11 cellular contexts compared by ENCODE assay signal in genomic region chr2:68837861-68838341, GRCh38. TPM values are rescaled to one million over a fixed set of nuclear protein-coding genes. Genes with fewer than 3 reads are reported as not detected.
DNase-seq lines count a peak whose midpoint lies in the region; ATAC-seq and TF ChIP-seq lines count a peak whose summit lies in the region.
"Had no signal": no experiment of that assay in that cellular context is flagged by ENCODE, and none has a peak within 500 bp of the region (broad histone marks: within the 10 kb centered on the region; RNA-seq: fewer than 3 reads in every experiment).

No MANE protein-coding gene starts in this region.

- no TSS peak for BruUV-seq in Calu3 (replicated peaks; lab: Mats Ljungman, UMichigan)

- H2AFZ ChIP-seq in SU-DHL-6 (ENCODE audit: low read depth, low read length, severe bottlenecking): peak overlapping the region; percentile 65

- no peak for TF ChIP-seq POLR2A in GM18505 (IDR thresholded peaks at IDR 0.05; ENCODE audit: borderline replicate concordance, extremely low read depth, insufficient read depth, insufficient read length)

- H3K36me3 ChIP-seq in SU-DHL-6 (ENCODE audit: low read length) (no peaks in the 10 kb centered on the region), left ventricle myocardium inferior (no peaks in the 10 kb centered on the region)
- H3K36me3 ChIP-seq: right atrium auricular region had no signal

- no peak overlapping the region; the same call in 1 of the 2 replicates for H3K27ac ChIP-seq in SU-DHL-6 (ENCODE audit: low read depth, low read length)
- no peak overlapping the region for H3K27ac ChIP-seq in left ventricle myocardium inferior (replicated peaks)
- H3K27ac ChIP-seq: right atrium auricular region had no signal

- H3K4me2 ChIP-seq in SU-DHL-6 (ENCODE audit: low read depth, low read length, poor library complexity, severe bottlenecking): no peak overlapping the region

- H3K4me3 Mint-ChIP-seq in Calu3 (ENCODE audit: low read depth, unreplicated experiment): no peak overlapping the region

- CTCF ChIA-PET in AG04449 (lab: Yijun Ruan, JAX): interaction anchor here (0.9 to 8.8 kb wide), 13 partner anchors 8 to 374 kb away, joined by 3 to 84 read pairs (median 5); no protein-coding TSS in a partner anchor
- CTCF ChIA-PET in Calu3 (lab: Charles Lee): interaction anchor here (0.7 kb wide), 1 partner anchor 57 kb away, joined by 3 read pairs; no protein-coding TSS in a partner anchor

- peaks cover 3% of the 10 kb centered on the region; the same call in 1 of the 2 replicates for H3F3A ChIP-seq in SU-DHL-6 (ENCODE audit: insufficient read depth)

- H3K4me3 ChIP-seq in AG04449 (ENCODE audit: low read depth, low read length): no peak overlapping the region
- H3K4me3 ChIP-seq in SU-DHL-6 (ENCODE audit: insufficient read depth, low read length, poor library complexity, severe bottlenecking): no peak overlapping the region
- H3K4me3 ChIP-seq in left ventricle myocardium inferior: no peak overlapping the region
- H3K4me3 ChIP-seq: lung, right atrium auricular region had no signal

- H3K9me2 ChIP-seq in SU-DHL-6 (replicated peaks; ENCODE audit: insufficient read depth, low read length): no peaks in the 10 kb centered on the region

- H3K27ac Mint-ChIP-seq in Calu3 (ENCODE audit: unreplicated experiment): no peak overlapping the region

- POLR2A ChIA-PET in AG04449 (lab: Yijun Ruan, JAX): no interaction called here

- H3K9me3 Mint-ChIP-seq in Calu3 (ENCODE audit: low read depth, unreplicated experiment): no peaks in the 10 kb centered on the region

- DNase-seq in AG04449 (ENCODE audit: low read depth, low spot score) (peak; percentile 5), left ventricle myocardium inferior (no peak), Calu3 (no peak), foreskin melanocyte (no peak)
- no peak for DNase-seq in stimulated activated naive CD4-positive, alpha-beta T cell (lab: John Stamatoyannopoulos, UW)

- H4K20me1 ChIP-seq in SU-DHL-6 (ENCODE audit: low read depth, low read length): no peaks in the 10 kb centered on the region

- H3K27me3 ChIP-seq in SU-DHL-6 (ENCODE audit: low read length): no peaks in the 10 kb centered on the region
- peaks cover 16% of the 10 kb centered on the region for H3K27me3 ChIP-seq in left ventricle myocardium inferior (ENCODE audit: low read depth)
- H3K27me3 ChIP-seq: right atrium auricular region had no signal

- ATAC-seq in GM18505 (IDR thresholded peaks at IDR 0.05; ENCODE audit: unreplicated experiment) (peak; percentile 35), HG02852 (IDR thresholded peaks at IDR 0.05; ENCODE audit: unreplicated experiment) (peak; percentile 60)

- H3K9me3 ChIP-seq in SU-DHL-6 (ENCODE audit: insufficient read depth, low read length): peaks cover 6% of the 10 kb centered on the region; the same call in 1 of the 2 replicates
- H3K9me3 ChIP-seq in left ventricle myocardium inferior (replicated peaks): no peaks in the 10 kb centered on the region
- H3K9me3 ChIP-seq: right atrium auricular region had no signal

- peaks cover 16% of the 10 kb centered on the region for H3K27me3 Mint-ChIP-seq in Calu3 (ENCODE audit: unreplicated experiment)

- no peaks in the 10 kb centered on the region for H3K36me3 Mint-ChIP-seq in Calu3 (ENCODE audit: insufficient read depth, unreplicated experiment)

- peaks cover 3% of the 10 kb centered on the region for H3K4me1 Mint-ChIP-seq in Calu3 (ENCODE audit: low read depth, unreplicated experiment)

- TF ChIP-seq CTCF in AG04449 (IDR thresholded peaks at IDR 0.05; ENCODE audit: insufficient read depth, low read length, missing control alignments) (no peak), SU-DHL-6 (IDR thresholded peaks at IDR 0.05; ENCODE audit: insufficient read depth, low read length, poor library complexity, severe bottlenecking) (no peak), left ventricle myocardium inferior (IDR thresholded peaks at IDR 0.05; ENCODE audit: borderline replicate concordance) (no peak), Calu3 (IDR thresholded peaks at IDR 0.05; ENCODE audit: unreplicated experiment) (no peak)

- no peaks in the 10 kb centered on the region for H3K79me2 ChIP-seq in SU-DHL-6 (ENCODE audit: insufficient read depth, low read length)

- H3K9ac ChIP-seq in SU-DHL-6 (ENCODE audit: low read length): no peak overlapping the region

- intact Hi-C loops in left ventricle myocardium inferior (cut with micrococcal nuclease): loop anchor here (5.0 kb wide), 1 partner anchor 86 kb away; no protein-coding TSS in a partner anchor
- intact Hi-C loops in Calu3 (cut with micrococcal nuclease; ENCODE audit: unreplicated experiment): no loop called here

- peaks cover 4% of the 10 kb centered on the region for H3K4me1 ChIP-seq in left ventricle myocardium inferior

RNA-seq across cellular contexts. Expression of gene BMP10, which starts 33.3 kb away (rescaled TPM):
- total RNA-seq in left ventricle myocardium inferior: 0.19 TPM
- not detected in 2 replicates for total RNA-seq in Calu3 (2022)
- total RNA-seq: frontal cortex had no signal
